9 cellular contexts compared by ENCODE assay signal in the genomic region with DNA sequence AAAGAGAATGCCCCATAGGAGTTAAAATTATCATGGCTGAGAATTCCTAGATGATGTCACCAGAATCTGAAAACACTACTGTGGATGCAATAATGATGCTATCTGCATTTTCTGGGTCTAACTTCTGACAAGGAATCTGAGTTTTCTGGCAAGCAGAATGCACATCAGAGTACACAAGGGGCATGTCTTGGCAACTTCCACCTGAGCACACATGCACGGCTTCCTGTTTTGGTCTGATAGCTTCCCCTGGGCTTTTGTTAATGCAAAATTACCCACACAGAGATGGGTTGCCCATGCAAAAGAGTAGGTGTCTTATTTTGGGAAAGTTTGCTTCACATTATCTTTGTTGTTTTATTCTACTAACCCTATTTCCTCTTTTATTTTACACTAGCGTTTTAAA.
A peak's percentile ranks its signal among the peaks of the same experiment; 100 is the strongest.
DNase-seq lines count a peak whose midpoint lies in the region; ATAC-seq, FAIRE-seq and TF ChIP-seq lines count a peak whose summit lies in the region.
"Had no signal": no experiment of that assay in that cellular context is flagged by ENCODE, and none has a peak within 500 bp of the region (broad histone marks: within the 10 kb centered on the region; RNA-seq: fewer than 3 reads in every experiment).

No MANE protein-coding gene starts in this region.

- H3K4me1 Mint-ChIP-seq in activated naive CD8-positive, alpha-beta T cell treated with anti-CD3 and anti-CD28 coated beads for 36 hours: peaks cover 37% of the 10 kb centered on the region
- H3K4me1 Mint-ChIP-seq in osteocyte (ENCODE audit: unreplicated experiment): peaks cover 15% of the 10 kb centered on the region

- H3K36me3 Mint-ChIP-seq in activated naive CD8-positive, alpha-beta T cell treated with anti-CD3 and anti-CD28 coated beads for 36 hours: peaks cover 12% of the 10 kb centered on the region
- no peaks in the 10 kb centered on the region for H3K36me3 Mint-ChIP-seq in osteocyte (ENCODE audit: unreplicated experiment)

- DNase-seq in GM06990 (ENCODE audit: extremely low read depth, insufficient read length) (peak; percentile 25), osteocyte (ENCODE audit: extremely low spot score, unreplicated experiment) (no peak), HTR-8/SVneo (ENCODE audit: insufficient read length, low spot score) (no peak), ecto neural progenitor cell (ENCODE audit: low spot score) (no peak), DMS79 treated with DMSO at 0.1 percent for 48 hours (lab: John Stamatoyannopoulos, UW) (no peak)
- DNase-seq in activated naive CD8-positive, alpha-beta T cell treated with anti-CD3 and anti-CD28 coated beads for 36 hours: no peak

- no peaks in the 10 kb centered on the region for H3K27me3 ChIP-seq in GM06990 (replicated peaks; ENCODE audit: control insufficient read depth, insufficient read depth, low read length)

- peak overlapping the region; percentile 33 for H3K4me3 Mint-ChIP-seq in activated naive CD8-positive, alpha-beta T cell treated with anti-CD3 and anti-CD28 coated beads for 36 hours
- no peak overlapping the region for H3K4me3 Mint-ChIP-seq in osteocyte (ENCODE audit: unreplicated experiment)
- H3K4me3 Mint-ChIP-seq: dendritic cell treated with granulocyte-macrophage colony-stimulating factor and Interleukin-4, amounts not matched to agents 40 ng/mL and 50 ng/mL, for 4 days had no signal

- H3K36me3 ChIP-seq in GM06990 (ENCODE audit: control insufficient read depth, insufficient read depth, low read length): no peaks in the 10 kb centered on the region

- no peak for FAIRE-seq in HTR-8/SVneo (lab: Jason Lieb, UNC)

- peak overlapping the region; percentile 82 for H3K27ac Mint-ChIP-seq in activated naive CD8-positive, alpha-beta T cell treated with anti-CD3 and anti-CD28 coated beads for 36 hours
- no peak overlapping the region for H3K27ac Mint-ChIP-seq in osteocyte (ENCODE audit: unreplicated experiment)
- H3K27ac Mint-ChIP-seq: dendritic cell treated with granulocyte-macrophage colony-stimulating factor and Interleukin-4, amounts not matched to agents 40 ng/mL and 50 ng/mL, for 4 days had no signal

- H3K9me3 Mint-ChIP-seq in activated naive CD8-positive, alpha-beta T cell treated with anti-CD3 and anti-CD28 coated beads for 36 hours: peaks cover 4% of the 10 kb centered on the region
- no peaks in the 10 kb centered on the region for H3K9me3 Mint-ChIP-seq in osteocyte (ENCODE audit: unreplicated experiment)
- H3K9me3 Mint-ChIP-seq: dendritic cell treated with granulocyte-macrophage colony-stimulating factor and Interleukin-4, amounts not matched to agents 40 ng/mL and 50 ng/mL, for 4 days had no signal

- no peak for TF ChIP-seq CTCF in GM06990 (IDR thresholded peaks at IDR 0.05; ENCODE audit: insufficient read depth, low read length, poor library complexity, severe bottlenecking)
- no peak for TF ChIP-seq CTCF in osteocyte (IDR thresholded peaks at IDR 0.05)

- no peaks in the 10 kb centered on the region for H3K27me3 Mint-ChIP-seq in activated naive CD8-positive, alpha-beta T cell treated with anti-CD3 and anti-CD28 coated beads for 36 hours
- H3K27me3 Mint-ChIP-seq in osteocyte (ENCODE audit: unreplicated experiment): peaks cover 9% of the 10 kb centered on the region
- H3K27me3 Mint-ChIP-seq: dendritic cell treated with granulocyte-macrophage colony-stimulating factor and Interleukin-4, amounts not matched to agents 40 ng/mL and 50 ng/mL, for 4 days had no signal

- H3K4me3 ChIP-seq in GM06990 (replicated peaks; ENCODE audit: low read depth, low read length): no peak overlapping the region

- ATAC-seq in GM21367 (IDR thresholded peaks at IDR 0.05; ENCODE audit: unreplicated experiment): peak; percentile 82
- ATAC-seq in HG03442 (IDR thresholded peaks at IDR 0.05; ENCODE audit: unreplicated experiment): peak; percentile 85
